In the genomic region with DNA sequence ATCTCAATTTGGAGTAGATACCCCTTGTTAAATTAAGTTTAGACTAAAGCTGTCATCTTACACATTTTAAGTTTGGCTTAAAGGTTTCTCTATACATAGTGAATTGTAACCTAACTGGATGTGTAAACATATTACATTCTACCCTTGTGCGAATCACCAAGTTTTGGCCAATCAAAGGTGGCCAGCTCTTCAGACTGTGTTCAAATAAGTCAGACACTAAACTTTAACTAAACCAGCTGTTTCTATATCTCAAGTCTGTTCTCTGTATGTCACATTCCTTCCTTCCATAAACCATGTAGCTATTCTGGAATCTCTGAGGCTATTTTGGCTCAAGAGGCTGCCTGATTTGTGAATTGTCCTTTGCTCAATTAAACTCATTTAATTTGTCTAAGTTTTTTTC, we compare ENCODE assay signal across 34 cellular contexts. TPM values are rescaled to one million over a fixed set of nuclear protein-coding genes. Genes with fewer than 3 reads are reported as not detected.
DNase-seq lines count a peak whose midpoint lies in the region; ATAC-seq, FAIRE-seq and TF ChIP-seq lines count a peak whose summit lies in the region.
"Had no signal": no experiment of that assay in that cellular context is flagged by ENCODE, and none has a peak within 500 bp of the region (broad histone marks: within the 10 kb centered on the region; RNA-seq: fewer than 3 reads in every experiment).

No MANE protein-coding gene starts in this region.

- no peak overlapping the region for H3K27ac ChIP-seq in CD8-positive, alpha-beta T cell (ENCODE audit: low read depth, low read length)
- no peak overlapping the region; the same call in 1 of the 2 replicates for H3K27ac ChIP-seq in SJCRH30
- H3K27ac ChIP-seq: BLaER1 treated with 17β-estradiol and CSF1 and Interleukin-3, amounts not matched to agents 10 nM and 100 nM; esophagus muscularis mucosa; HL-60; KMS-11; PC-9; transverse colon had no signal

- no peaks in the 10 kb centered on the region for H3K27me3 Mint-ChIP-seq in CD8-positive, alpha-beta T cell (ENCODE audit: low read depth)
- H3K27me3 Mint-ChIP-seq in stimulated activated naive B cell treated with anti-CD40 and anti-IgM and Interleukin-4, amounts not matched to agents 10 μg/mL and 1 μg/mL and 100 μg/mL, for 72 hours: no peaks in the 10 kb centered on the region
- H3K27me3 Mint-ChIP-seq in activated T-helper 1 cell treated with anti-CD3 and anti-CD28 coated beads, Interleukin-12 subunit alpha, Interleukin-12 subunit beta, Interleukin-2, Interleukin-4 antibody, amounts not matched to agents 30 ng/mL and 10 ng/mL and 1 ng/mL, durations not matched to agents 14 hours and 24 hours and 36 hours (ENCODE audit: insufficient read depth): peaks cover 4% of the 10 kb centered on the region
- H3K27me3 Mint-ChIP-seq: activated CD4-positive, alpha-beta T cell treated with anti-CD3 and anti-CD28 coated beads for 36 hours; activated CD8-positive, alpha-beta T cell treated with anti-CD3 and anti-CD28 coated beads for 36 hours; activated naive CD4-positive, alpha-beta T cell treated with anti-CD3 and anti-CD28 coated beads, Interleukin-2, amount 50 U/mL, for 24 hours; progenitor cell of endocrine pancreas had no signal

- TF ChIP-seq CTCF in CD8-positive, alpha-beta T cell (IDR thresholded peaks at IDR 0.05): no peak

- intact Hi-C loops in CD8-positive, alpha-beta T cell (cut with DNase I, micrococcal nuclease): loop anchor here in 1 of 2 experiments (10.0 kb wide), 2 partner anchors 1151 to 1399 kb away; a partner anchor contains a TSS
- intact Hi-C loops in activated T-helper 1 cell treated with anti-CD3 and anti-CD28 coated beads, Interleukin-12 subunit alpha, Interleukin-12 subunit beta, Interleukin-2, Interleukin-4 antibody, amounts not matched to agents 30 ng/mL and 10 ng/mL and 1 ng/mL, durations not matched to agents 14 hours and 24 hours and 36 hours (cut with micrococcal nuclease): no loop called here

- peaks cover 17% of the 10 kb centered on the region for H3K4me1 ChIP-seq in CD8-positive, alpha-beta T cell (ENCODE audit: insufficient read depth, low read length)
- H3K4me1 ChIP-seq in SJCRH30: peaks cover 8% of the 10 kb centered on the region
- H3K4me1 ChIP-seq: esophagus muscularis mucosa had no signal

- H3K27ac Mint-ChIP-seq in CD8-positive, alpha-beta T cell: peak overlapping the region; percentile 16
- no peak overlapping the region for H3K27ac Mint-ChIP-seq in stimulated activated naive B cell treated with anti-CD40 and anti-IgM and Interleukin-4, amounts not matched to agents 10 μg/mL and 1 μg/mL and 100 μg/mL, for 72 hours
- no peak overlapping the region for H3K27ac Mint-ChIP-seq in activated T-helper 1 cell treated with anti-CD3 and anti-CD28 coated beads, Interleukin-12 subunit alpha, Interleukin-12 subunit beta, Interleukin-2, Interleukin-4 antibody, amounts not matched to agents 30 ng/mL and 10 ng/mL and 1 ng/mL, durations not matched to agents 14 hours and 24 hours and 36 hours
- H3K27ac Mint-ChIP-seq: activated CD4-positive, alpha-beta T cell treated with anti-CD3 and anti-CD28 coated beads for 36 hours; activated CD8-positive, alpha-beta T cell treated with anti-CD3 and anti-CD28 coated beads for 36 hours; activated naive CD4-positive, alpha-beta T cell treated with anti-CD3 and anti-CD28 coated beads, Interleukin-2, amount 50 U/mL, for 24 hours; progenitor cell of endocrine pancreas; T-helper 2 cell treated with Interferon-gamma antibody and Interleukin-4, amounts not matched to agents 5 μg/mL and 100 μg/mL, for 36 hours had no signal

- no peaks in the 10 kb centered on the region for H3K27me3 ChIP-seq in CD8-positive, alpha-beta T cell (ENCODE audit: insufficient read depth, low read length)
- H3K27me3 ChIP-seq in SJCRH30: no peaks in the 10 kb centered on the region
- H3K27me3 ChIP-seq: BLaER1 treated with 17β-estradiol and CSF1 and Interleukin-3, amounts not matched to agents 10 nM and 100 nM; esophagus muscularis mucosa; left lung; transverse colon had no signal

- no peak overlapping the region for H3K4me3 Mint-ChIP-seq in CD8-positive, alpha-beta T cell
- no peak overlapping the region for H3K4me3 Mint-ChIP-seq in stimulated activated naive B cell treated with anti-CD40 and anti-IgM and Interleukin-4, amounts not matched to agents 10 μg/mL and 1 μg/mL and 100 μg/mL, for 72 hours
- no peak overlapping the region for H3K4me3 Mint-ChIP-seq in activated T-helper 1 cell treated with anti-CD3 and anti-CD28 coated beads, Interleukin-12 subunit alpha, Interleukin-12 subunit beta, Interleukin-2, Interleukin-4 antibody, amounts not matched to agents 30 ng/mL and 10 ng/mL and 1 ng/mL, durations not matched to agents 14 hours and 24 hours and 36 hours
- H3K4me3 Mint-ChIP-seq: activated CD4-positive, alpha-beta T cell treated with anti-CD3 and anti-CD28 coated beads for 36 hours; activated CD8-positive, alpha-beta T cell treated with anti-CD3 and anti-CD28 coated beads for 36 hours; activated naive CD4-positive, alpha-beta T cell treated with anti-CD3 and anti-CD28 coated beads, Interleukin-2, amount 50 U/mL, for 24 hours; immature natural killer cell; T-helper 2 cell treated with Interferon-gamma antibody and Interleukin-4, amounts not matched to agents 5 μg/mL and 100 μg/mL, for 36 hours had no signal

- no peak for ATAC-seq in CD8-positive, alpha-beta T cell
- ATAC-seq in stimulated activated naive B cell treated with anti-CD40 and anti-IgM and Interleukin-4, amounts not matched to agents 10 μg/mL and 1 μg/mL and 100 μg/mL, for 72 hours (replicated peaks): no peak
- ATAC-seq: activated CD4-positive, alpha-beta T cell treated with anti-CD3 and anti-CD28 coated beads for 36 hours; activated CD8-positive, alpha-beta T cell treated with anti-CD3 and anti-CD28 coated beads for 36 hours; left lung; sciatic nerve had no signal

- no peak overlapping the region for H3K4me3 ChIP-seq in CD8-positive, alpha-beta T cell (ENCODE audit: low read depth, low read length)
- H3K4me3 ChIP-seq in SJCRH30: no peak overlapping the region
- H3K4me3 ChIP-seq: BLaER1 treated with 17β-estradiol and CSF1 and Interleukin-3, amounts not matched to agents 10 nM and 100 nM; esophagus muscularis mucosa; left lung; PC-9; transverse colon had no signal

- FAIRE-seq in RCC 7860 (lab: Jason Lieb, UNC): no peak

- peaks cover 21% of the 10 kb centered on the region for H3K36me3 Mint-ChIP-seq in CD8-positive, alpha-beta T cell
- no peaks in the 10 kb centered on the region for H3K36me3 Mint-ChIP-seq in stimulated activated naive B cell treated with anti-CD40 and anti-IgM and Interleukin-4, amounts not matched to agents 10 μg/mL and 1 μg/mL and 100 μg/mL, for 72 hours
- no peaks in the 10 kb centered on the region for H3K36me3 Mint-ChIP-seq in activated T-helper 1 cell treated with anti-CD3 and anti-CD28 coated beads, Interleukin-12 subunit alpha, Interleukin-12 subunit beta, Interleukin-2, Interleukin-4 antibody, amounts not matched to agents 30 ng/mL and 10 ng/mL and 1 ng/mL, durations not matched to agents 14 hours and 24 hours and 36 hours (ENCODE audit: low read depth)

- H3K9me3 Mint-ChIP-seq in CD8-positive, alpha-beta T cell: peaks cover 5% of the 10 kb centered on the region
- peaks cover 0 to 1% of the 10 kb centered on the region in 2 donors for H3K9me3 Mint-ChIP-seq in stimulated activated naive B cell treated with anti-CD40 and anti-IgM and Interleukin-4, amounts not matched to agents 10 μg/mL and 1 μg/mL and 100 μg/mL, for 72 hours
- no peaks in the 10 kb centered on the region for H3K9me3 Mint-ChIP-seq in activated T-helper 1 cell treated with anti-CD3 and anti-CD28 coated beads, Interleukin-12 subunit alpha, Interleukin-12 subunit beta, Interleukin-2, Interleukin-4 antibody, amounts not matched to agents 30 ng/mL and 10 ng/mL and 1 ng/mL, durations not matched to agents 14 hours and 24 hours and 36 hours
- H3K9me3 Mint-ChIP-seq: activated CD8-positive, alpha-beta T cell treated with anti-CD3 and anti-CD28 coated beads for 36 hours; immature natural killer cell; T-helper 2 cell treated with Interferon-gamma antibody and Interleukin-4, amounts not matched to agents 5 μg/mL and 100 μg/mL, for 36 hours had no signal

- POLR2A ChIA-PET in CD8-positive, alpha-beta T cell (lab: Charles Lee): no interaction called here

- H3K4me1 Mint-ChIP-seq in CD8-positive, alpha-beta T cell (ENCODE audit: low read depth): peaks cover 39% of the 10 kb centered on the region
- no peaks in the 10 kb centered on the region for H3K4me1 Mint-ChIP-seq in stimulated activated naive B cell treated with anti-CD40 and anti-IgM and Interleukin-4, amounts not matched to agents 10 μg/mL and 1 μg/mL and 100 μg/mL, for 72 hours
- peaks cover 6% of the 10 kb centered on the region for H3K4me1 Mint-ChIP-seq in activated T-helper 1 cell treated with anti-CD3 and anti-CD28 coated beads, Interleukin-12 subunit alpha, Interleukin-12 subunit beta, Interleukin-2, Interleukin-4 antibody, amounts not matched to agents 30 ng/mL and 10 ng/mL and 1 ng/mL, durations not matched to agents 14 hours and 24 hours and 36 hours (ENCODE audit: low read depth)

- no peak for DNase-seq in CD8-positive, alpha-beta T cell
- DNase-seq in SJCRH30 (peak; percentile 17 to 57), fibroblast of gingiva (ENCODE audit: low read depth) (peak; percentile 33), myocyte (ENCODE audit: low read depth) (peak; percentile 57), RCC 7860 (ENCODE audit: low spot score) (no peak)
- no peak for DNase-seq in stimulated activated naive B cell treated with anti-CD40 and anti-IgM and Interleukin-4, amounts not matched to agents 10 μg/mL and 1 μg/mL and 100 μg/mL, for 72 hours
- DNase-seq in activated T-helper 1 cell treated with anti-CD3 and anti-CD28 coated beads, Interleukin-12 subunit alpha, Interleukin-12 subunit beta, Interleukin-2, Interleukin-4 antibody, amounts not matched to agents 30 ng/mL and 10 ng/mL and 1 ng/mL, durations not matched to agents 14 hours and 24 hours and 36 hours (ENCODE audit: low spot score): no peak
- DNase-seq: activated CD4-positive, alpha-beta T cell treated with anti-CD3 and anti-CD28 coated beads for 36 hours; activated CD8-positive, alpha-beta memory T cell treated with anti-CD3 and anti-CD28 coated beads, Interleukin-2, amount 50 U/mL, for 48 hours; activated CD8-positive, alpha-beta T cell treated with anti-CD3 and anti-CD28 coated beads for 36 hours; anterior cingulate cortex; central memory CD4-positive, alpha-beta T cell; COR-L47; DMS79; H7; immature natural killer cell; left lung; mesendoderm; NCI-H1417 treated with DMSO at 0.1 percent for 48 hours; NCI-H2029 treated with DMSO at 0.1 percent for 48 hours; NCI-H524 treated with DMSO at 0.1 percent for 48 hours; NK-92 treated with Interleukin-12 subunit alpha and Interleukin-12 subunit beta, amount 100 ng/mL, for 24 hours; PC-9; Right ventricle myocardium superior; stimulated activated CD4-positive, alpha-beta T cell treated with anti-CD3 and anti-CD28 coated beads, Interleukin-4, amount 100 ng/mL, for 24 hours; transverse colon had no signal

- CTCF ChIA-PET in CD8-positive, alpha-beta T cell (lab: Charles Lee): no interaction called here

- no peaks in the 10 kb centered on the region for H3K9me3 ChIP-seq in CD8-positive, alpha-beta T cell (ENCODE audit: low read length)
- no peaks in the 10 kb centered on the region for H3K9me3 ChIP-seq in SJCRH30 (replicated peaks)
- H3K9me3 ChIP-seq: esophagus muscularis mucosa, left lung, transverse colon had no signal

- H3K36me3 ChIP-seq in CD8-positive, alpha-beta T cell (ENCODE audit: insufficient read depth, low read length): no peaks in the 10 kb centered on the region
- H3K36me3 ChIP-seq in SJCRH30: no peaks in the 10 kb centered on the region
- H3K36me3 ChIP-seq: BLaER1 treated with 17β-estradiol and CSF1 and Interleukin-3, amounts not matched to agents 10 nM and 100 nM; esophagus muscularis mucosa; left lung; transverse colon had no signal

RNA-seq across cellular contexts. Expression of a gene that starts 6.8 kb away (rescaled TPM):
- 1 to 10 TPM; 4.5 to 5.1 TPM for total RNA-seq in CD8-positive, alpha-beta T cell
- total RNA-seq in SJCRH30 (2014; rRNA removed; shearing (Covaris generic)): 0.02 and 0.28 TPM in 2 replicates
- total RNA-seq in myocyte: under 0.01 TPM in 1 of 2 replicates, not detected in the other
- polyA plus RNA-seq in myocyte (2012): 0.01 TPM
- total RNA-seq in activated T-helper 1 cell treated with anti-CD3 and anti-CD28 coated beads, Interleukin-12 subunit alpha, Interleukin-12 subunit beta, Interleukin-2, Interleukin-4 antibody, amounts not matched to agents 30 ng/mL and 10 ng/mL and 1 ng/mL, durations not matched to agents 14 hours and 24 hours and 36 hours: 0.17 and 0.26 TPM in 2 replicates
- total RNA-seq: H7 had no signal

Comparison
In these comparisons a context has a peak if more than half of its experiments do, and no peak if none do; other contexts are left out.
1. DNase-seq: peak in SJCRH30 (2 of 2), fibroblast of gingiva (single experiment) and myocyte (single experiment); none in CD8-positive, alpha-beta T cell (0 of 7), RCC 7860 (single experiment), stimulated activated naive B cell treated with anti-CD40 and anti-IgM and Interleukin-4, amounts not matched to agents 10 μg/mL and 1 μg/mL and 100 μg/mL, for 72 hours (single experiment) and activated T-helper 1 cell treated with anti-CD3 and anti-CD28 coated beads, Interleukin-12 subunit alpha, Interleukin-12 subunit beta, Interleukin-2, Interleukin-4 antibody, amounts not matched to agents 30 ng/mL and 10 ng/mL and 1 ng/mL, durations not matched to agents 14 hours and 24 hours and 36 hours (single experiment).